30 cellular contexts compared by ENCODE assay signal in the genomic region with DNA sequence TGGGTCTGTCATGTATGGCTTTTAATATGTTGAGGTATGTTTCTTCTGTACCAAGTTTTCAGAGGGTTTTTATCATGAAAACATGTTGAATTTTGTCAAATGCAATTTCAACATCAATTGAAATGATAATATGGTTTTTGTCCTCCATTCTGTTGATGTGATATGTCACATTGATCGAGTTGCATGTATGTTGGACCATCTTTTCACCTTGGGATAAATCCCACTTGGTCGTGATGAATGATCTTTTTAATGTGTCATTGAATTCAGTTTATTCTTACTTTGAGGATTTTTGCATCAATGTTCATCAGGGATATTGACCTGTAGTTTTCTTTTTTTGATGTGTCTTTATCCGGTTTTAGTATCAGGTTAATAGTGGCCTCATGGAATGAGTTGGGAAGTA.
"Had no signal": no experiment of that assay in that cellular context is flagged by ENCODE, and none has a peak within 500 bp of the region (broad histone marks: within the 10 kb centered on the region; RNA-seq: fewer than 3 reads in every experiment).

No MANE protein-coding gene starts in this region.

- DNase-seq: activated B cell treated with CpG ODN at 0.5 μM for 24 hours; activated CD4-positive, alpha-beta memory T cell treated with anti-CD3 and anti-CD28 coated beads for 36 hours; activated CD4-positive, alpha-beta T cell treated with anti-CD3 and anti-CD28 coated beads for 4 hours; activated CD4-positive, alpha-beta T cell treated with anti-CD3 and anti-CD28 coated beads, Interleukin-2, amount 10 ng/mL, durations not matched to agents 24 days and 14 days; activated CD4-positive, alpha-beta T cell treated with anti-CD3 and anti-CD28 coated beads, Interleukin-2, amount 50 U/mL, for 1 hour; activated CD4-positive, alpha-beta T cell treated with anti-CD3 and anti-CD28 coated beads, Interleukin-2, amount 50 U/mL, for 4 hours; activated CD4-positive, CD25-positive, alpha-beta regulatory T cell treated with anti-CD3 and anti-CD28 coated beads, Interleukin-2, amount 50 U/mL, for 72 hours; activated CD8-positive, alpha-beta memory T cell treated with anti-CD3 and anti-CD28 coated beads, Interleukin-2, amount 10 ng/mL, durations not matched to agents 7 days and 5 days; activated CD8-positive, alpha-beta memory T cell treated with anti-CD3 and anti-CD28 coated beads, Interleukin-2, amount 50 U/mL, for 48 hours; activated CD8-positive, alpha-beta T cell treated with anti-CD3 and anti-CD28 coated beads for 36 hours; activated effector memory CD4-positive, alpha-beta T cell treated with Interleukin-2 at 50 U/mL for 16 hours; activated gamma-delta T cell; activated naive CD4-positive, alpha-beta T cell treated with anti-CD3 and anti-CD28 coated beads, Interleukin-2, amount 10 ng/mL, durations not matched to agents 7 days and 5 days; activated naive CD4-positive, alpha-beta T cell treated with Interleukin-2 at 50 U/mL for 16 hours; activated naive CD8-positive, alpha-beta T cell treated with anti-CD3 and anti-CD28 coated beads, Interleukin-2, amount 10 ng/mL, durations not matched to agents 7 days and 5 days; activated naive CD8-positive, alpha-beta T cell treated with anti-CD3 and anti-CD28 coated beads, Interleukin-2, amount 50 U/mL, for 24 hours; activated T-cell treated with anti-CD3 and anti-CD28 coated beads, Interleukin-2, amount 50 U/mL, for 24 hours; activated T-cell treated with anti-CD3 and anti-CD28 coated beads, Interleukin-2, amount 50 U/mL, for 48 hours; amniotic stem cell; aorta; body of pancreas; brain microvascular endothelial cell; central memory CD4-positive, alpha-beta T cell; T-helper 1 cell; T-helper 2 cell; T-helper 9 cell had no signal

- FAIRE-seq: astrocyte, TTC549 had no signal

- H3K36me3 ChIP-seq: brain microvascular endothelial cell, breast epithelium had no signal

- H3K27me3 ChIP-seq: body of pancreas, brain microvascular endothelial cell, breast epithelium had no signal

- H3K4me1 ChIP-seq: body of pancreas, breast epithelium had no signal

- H3K27ac ChIP-seq: body of pancreas, brain microvascular endothelial cell, breast epithelium, VCaP had no signal

- H3K4me3 ChIP-seq: body of pancreas, breast epithelium had no signal
